ENCODE assay signal across 8 cellular contexts in genomic region chr20:62832212-62832922, GRCh38. TPM values are rescaled to one million over a fixed set of nuclear protein-coding genes. Genes with fewer than 3 reads are reported as not detected.
DNase-seq lines count a peak whose midpoint lies in the region; ATAC-seq and TF ChIP-seq lines count a peak whose summit lies in the region.

No MANE protein-coding gene starts in this region.

- no peaks in the 10 kb centered on the region for H3K9me3 Mint-ChIP-seq in Calu3 (ENCODE audit: low read depth, unreplicated experiment)

- H3K4me3 ChIP-seq in mucosa of descending colon = no peak overlapping the region

- no peaks in the 10 kb centered on the region for H3K36me3 ChIP-seq in mucosa of descending colon (ENCODE audit: low read depth)

- H3K4me3 Mint-ChIP-seq in Calu3 (ENCODE audit: low read depth, unreplicated experiment) = peak overlapping the region; percentile 55

- peak overlapping the region; percentile 65 for H3K27ac ChIP-seq in angular gyrus (ENCODE audit: low read depth, low read length)

- CTCF ChIA-PET in Calu3 (lab: Charles Lee) = interaction anchor here (0.9 to 1.4 kb wide), 4 partner anchors 11 to 42 kb away, joined by 3 read pairs; no protein-coding TSS in a partner anchor

- no peak overlapping the region for H3K27ac Mint-ChIP-seq in Calu3 (ENCODE audit: unreplicated experiment)

- BruUV-seq in Calu3 (replicated peaks; lab: Mats Ljungman, UMichigan) = no TSS peak

- H3K27me3 Mint-ChIP-seq in Calu3 (ENCODE audit: unreplicated experiment) = peaks cover 27% of the 10 kb centered on the region

- peaks cover 8% of the 10 kb centered on the region for H3K36me3 Mint-ChIP-seq in Calu3 (ENCODE audit: insufficient read depth, unreplicated experiment)

- peaks cover 24% of the 10 kb centered on the region for H3K4me1 ChIP-seq in mucosa of descending colon (ENCODE audit: low read depth)

- H3K4me1 Mint-ChIP-seq in Calu3 (ENCODE audit: low read depth, unreplicated experiment) = peaks cover 22% of the 10 kb centered on the region

- peak; percentile 70 for DNase-seq in Calu3
- DNase-seq in NCI-H1092 treated with DMSO at 0.1 percent for 48 hours (lab: John Stamatoyannopoulos, UW) = peak; percentile 41
- peak; percentile 61 to 78 (median 77) for DNase-seq in mucosa of descending colon
- DNase-seq in NCI-H1048 (lab: John Stamatoyannopoulos, UW) = no peak
- no peak for DNase-seq in NCI-H446 (lab: John Stamatoyannopoulos, UW)

- ATAC-seq in GM19328 (IDR thresholded peaks at IDR 0.05; ENCODE audit: unreplicated experiment) (peak; percentile 59), mucosa of descending colon (peak; percentile 52), HG02571 (IDR thresholded peaks at IDR 0.05; ENCODE audit: unreplicated experiment) (no peak)

- intact Hi-C loops in Calu3 (cut with micrococcal nuclease; ENCODE audit: unreplicated experiment) = no loop called here
- intact Hi-C loops in mucosa of descending colon (cut with DNase I, micrococcal nuclease) = no loop called here

- H3K9me3 ChIP-seq in mucosa of descending colon = no peaks in the 10 kb centered on the region

- TF ChIP-seq CTCF in Calu3 (IDR thresholded peaks at IDR 0.05; ENCODE audit: unreplicated experiment) (no peak), mucosa of descending colon (IDR thresholded peaks at IDR 0.05) (no peak)

RNA-seq across cellular contexts. Expression of gene COL9A3, which starts 15.5 kb away (rescaled TPM):
- total RNA-seq in Calu3 (2022) (2.7 TPM in 2 replicates), mucosa of descending colon (10 to 100 TPM in 1 of 3 donors, 1 to 10 TPM in 1, under 1 TPM in 1; 0.70 to 12.4 (median 2.3) TPM)

RNA-seq across cellular contexts. Expression of gene OGFR, which starts 27.7 kb away (rescaled TPM):
- total RNA-seq in Calu3 (2022) (80.1 and 98.2 TPM in 2 replicates), mucosa of descending colon (10 to 100 TPM; 39.3 to 63.1 (median 48.5) TPM)

RNA-seq across cellular contexts. Expression of gene TCFL5, which starts 29.3 kb away (rescaled TPM):
- total RNA-seq in Calu3 (2022) (18.9 and 22.3 TPM in 2 replicates), mucosa of descending colon (10 to 100 TPM in 1 of 3 donors, 1 to 10 TPM in 2; 4.3 to 13.3 (median 6.6) TPM)

RNA-seq across cellular contexts. Expression of gene MRGBP, which starts 36.1 kb away (rescaled TPM):
- total RNA-seq in Calu3 (2022) (28.9 and 31.8 TPM in 2 replicates), mucosa of descending colon (10 to 100 TPM in 1 of 3 donors, 1 to 10 TPM in 2; 7.1 to 11.0 (median 8.3) TPM)

Comparison
In these comparisons a context has a peak if more than half of its experiments do, and no peak if none do; other contexts are left out.
1. DNase-seq: peak in Calu3 (single experiment), NCI-H1092 treated with DMSO at 0.1 percent for 48 hours (single experiment) and mucosa of descending colon (3 of 3); none in NCI-H1048 (single experiment) and NCI-H446 (0 of 2).